24 cellular contexts compared by ENCODE assay signal in genomic region chr5:73892218-73892617, GRCh38.
"Had no signal": no experiment of that assay in that cellular context is flagged by ENCODE, and none has a peak within 500 bp of the region (broad histone marks: within the 10 kb centered on the region; RNA-seq: fewer than 3 reads in every experiment).

No MANE protein-coding gene starts in this region.

- H3K9me3 ChIP-seq: MG63, SJSA1 had no signal

- H3K27ac ChIP-seq: HL-60, SK-N-MC had no signal

- DNase-seq: KBM-7, NCI-H1092, NCI-H1105 treated with DMSO at 0.1 percent for 48 hours, NCI-H1417 treated with DMSO at 0.1 percent for 48 hours, NCI-H146, NCI-H1694 treated with DMSO at 0.1 percent for 48 hours, NCI-H2029, NCI-H2081 treated with DMSO at 0.1 percent for 48 hours, NCI-H2171, NCI-H226, NCI-H446, NCI-H510A, NCI-H524 treated with DMSO at 0.1 percent for 48 hours, NCI-H69, NCI-H774, Right ventricle myocardium superior, RPMI8226, SIG-M5 had no signal

- H3K4me3 ChIP-seq: MG63, SJSA1, SK-N-MC had no signal

- H3K27me3 ChIP-seq: MG63, SJSA1 had no signal

- FAIRE-seq: HTR-8/SVneo, RCC 7860 had no signal
